35 cellular contexts compared by ENCODE assay signal in genomic region chr3:70570584-70570983, GRCh38.
"Had no signal": no experiment of that assay in that cellular context is flagged by ENCODE, and none has a peak within 500 bp of the region (broad histone marks: within the 10 kb centered on the region; RNA-seq: fewer than 3 reads in every experiment).

No MANE protein-coding gene starts in this region.

- H3K4me3 ChIP-seq: MG63 had no signal

- H3K27me3 ChIP-seq: MG63 had no signal

- H3K9me3 ChIP-seq: MG63 had no signal

- H3K36me3 ChIP-seq: MG63 had no signal

- DNase-seq: Karpas-422, Kasumi-1, MG63, MM.1S, MV-4-11, NCI-H1048, NCI-H1092, NCI-H1092 treated with DMSO at 0.1 percent for 48 hours, NCI-H1105, NCI-H1105 treated with DMSO at 0.1 percent for 48 hours, NCI-H1417, NCI-H1417 treated with DMSO at 0.1 percent for 48 hours, NCI-H1436, NCI-H1436 treated with DMSO at 0.1 percent for 48 hours, NCI-H146, NCI-H1694, NCI-H1694 treated with DMSO at 0.1 percent for 48 hours, NCI-H187, NCI-H187 treated with DMSO at 0.1 percent for 48 hours, NCI-H1930, NCI-H2029, NCI-H2029 treated with DMSO at 0.1 percent for 48 hours, NCI-H2081, NCI-H2081 treated with DMSO at 0.1 percent for 48 hours, NCI-H2107, NCI-H2227 treated with DMSO at 0.1 percent for 48 hours, NCI-H226, NCI-H345, NCI-H446, NCI-H446 treated with DMSO at 0.1 percent for 48 hours, NCI-H510A, NCI-H510A treated with DMSO at 0.1 percent for 48 hours, NCI-H524, NCI-H524 treated with DMSO at 0.1 percent for 48 hours, NCI-H526 had no signal
